24 cellular contexts compared by ENCODE assay signal in the genomic region with DNA sequence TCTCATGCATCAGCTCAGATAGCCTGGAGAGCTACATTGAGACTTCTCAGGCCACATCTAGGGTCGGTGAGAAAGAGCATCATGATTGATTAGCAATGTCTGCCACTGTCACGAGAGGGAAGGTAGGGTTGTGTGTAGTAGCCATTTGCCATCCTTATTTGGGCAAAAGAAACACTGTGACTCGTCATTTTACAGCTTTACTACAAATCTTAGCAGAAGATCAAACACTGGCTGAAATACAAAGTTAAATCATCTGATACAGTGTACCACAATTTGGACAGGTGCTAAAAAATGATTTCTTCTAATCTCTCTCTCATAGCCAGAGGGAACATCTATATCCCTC.
DNase-seq lines count a peak whose midpoint lies in the region; ATAC-seq, FAIRE-seq and TF ChIP-seq lines count a peak whose summit lies in the region.
"Had no signal": no experiment of that assay in that cellular context is flagged by ENCODE, and none has a peak within 500 bp of the region (broad histone marks: within the 10 kb centered on the region; RNA-seq: fewer than 3 reads in every experiment).

No MANE protein-coding gene starts in this region.

- H2AK5ac ChIP-seq in H1 (ENCODE audit: low read depth, low read length) = no peak overlapping the region

- no peaks in the 10 kb centered on the region for H3K36me3 Mint-ChIP-seq in type B pancreatic cell
- H3K36me3 Mint-ChIP-seq: CD4-positive, CD25-positive, alpha-beta regulatory T cell had no signal

- no peak overlapping the region for H3K14ac ChIP-seq in H1 (ENCODE audit: insufficient read length)

- no peak for TF ChIP-seq POLR2A in H1 (IDR thresholded peaks at IDR 0.05; ENCODE audit: control extremely low read depth in 1 of 2, low read depth in 2 of 2, low read length in 2 of 2)

- H3K36me3 ChIP-seq in H1 (ENCODE audit: control insufficient read depth in 2 of 4, insufficient read depth in 4 of 4, low read length in 3 of 4) (no peaks in the 10 kb centered on the region), right atrium auricular region (no peaks in the 10 kb centered on the region), PC-3 (ENCODE audit: low read depth, low read length) (no peaks in the 10 kb centered on the region)
- H3K36me3 ChIP-seq: BLaER1, HAP-1 had no signal

- H2BK5ac ChIP-seq in H1 (ENCODE audit: low read depth, low read length) = no peak overlapping the region

- no peak overlapping the region for H4K91ac ChIP-seq in H1 (replicated peaks; ENCODE audit: insufficient read length, low read length)

- H3K4me3 Mint-ChIP-seq in type B pancreatic cell = no peak overlapping the region
- H3K4me3 Mint-ChIP-seq: CD4-positive, CD25-positive, alpha-beta regulatory T cell; IgD-negative memory B cell had no signal

- H3K9ac ChIP-seq in H1 (replicated peaks in 1 of 4; ENCODE audit: extremely low read depth in 1 of 4, low read depth in 3 of 4, low read length in 3 of 4) = no peak overlapping the region
- H3K9ac ChIP-seq in PC-3 (ENCODE audit: low read length) = no peak overlapping the region
- H3K9ac ChIP-seq: BLaER1, GM23248, KMS-11, SK-N-SH had no signal

- H3K9me3 Mint-ChIP-seq in type B pancreatic cell = no peaks in the 10 kb centered on the region

- H3K27me3 ChIP-seq in H1 (replicated peaks in 1 of 4; ENCODE audit: control insufficient read depth in 3 of 4, extremely low read depth in 1 of 4, insufficient read depth in 3 of 4, low read length in 3 of 4) (no peaks in the 10 kb centered on the region), right atrium auricular region (no peaks in the 10 kb centered on the region), PC-3 (ENCODE audit: low read length) (no peaks in the 10 kb centered on the region)
- H3K27me3 ChIP-seq: BLaER1 had no signal

- CTCF ChIA-PET in H1 (lab: Charles Lee; ENCODE audit: partially characterized antibody) = interaction anchor here (1.4 to 1.9 kb wide), 2 partner anchors 9 to 22 kb away, joined by 4 to 6 read pairs; no protein-coding TSS in a partner anchor
- CTCF ChIA-PET in PC-3 (lab: Charles Lee) = no interaction called here

- H3K4me3 ChIP-seq in H1 (ENCODE audit: extremely low read depth in 1 of 4, insufficient read depth in 2 of 4, low read depth in 3 of 4, low read length in 4 of 4) (no peak overlapping the region), right atrium auricular region (no peak overlapping the region), PC-3 (ENCODE audit: low read length) (no peak overlapping the region)
- H3K4me3 ChIP-seq: BLaER1, GM23248, HAP-1 had no signal

- no peak for TF ChIP-seq RAD21 in H1 (IDR thresholded peaks at IDR 0.05 in 1 of 2, conservative IDR thresholded peaks at IDR 0.05 in 1 of 2; ENCODE audit: low read depth in 2 of 2, low read length in 2 of 2)

- H3F3A ChIP-seq in PC-3 (ENCODE audit: low read length, unreplicated experiment) = no peaks in the 10 kb centered on the region

- H3K27ac Mint-ChIP-seq in type B pancreatic cell = peak overlapping the region; percentile 2
- H3K27ac Mint-ChIP-seq: CD4-positive, CD25-positive, alpha-beta regulatory T cell; IgD-negative memory B cell had no signal

- no peak overlapping the region for H3K23ac ChIP-seq in H1 (ENCODE audit: insufficient read length)

- peaks cover 3% of the 10 kb centered on the region for H3K4me1 Mint-ChIP-seq in type B pancreatic cell (ENCODE audit: unreplicated experiment)
- H3K4me1 Mint-ChIP-seq: CD4-positive, CD25-positive, alpha-beta regulatory T cell; IgD-negative memory B cell had no signal

- H4K5ac ChIP-seq in H1 (ENCODE audit: insufficient read length, low read depth, low read length) = no peak overlapping the region

- no peak overlapping the region for H2BK120ac ChIP-seq in H1 (replicated peaks; ENCODE audit: low read depth, low read length)

- TF ChIP-seq CTCF in H1 (IDR thresholded peaks at IDR 0.05; ENCODE audit: control extremely low read depth in 1 of 3, insufficient read depth in 1 of 3, low read depth in 1 of 3, low read length in 3 of 3) (no peak), right atrium auricular region (IDR thresholded peaks at IDR 0.05) (no peak), type B pancreatic cell (conservative IDR thresholded peaks at IDR 0.05) (no peak), PC-3 (conservative IDR thresholded peaks at IDR 0.05; ENCODE audit: low read depth, low read length) (no peak)

- H2BK20ac ChIP-seq in H1 (ENCODE audit: low read length) = no peak overlapping the region

- 82% methylated on average over 3 of the region's 3 CpGs; no CpG with 5 or more reads in 1 of the 2 experiments for WGBS in H1 (ENCODE audit: extremely low coverage in 1 of 2, insufficient coverage in 1 of 2, insufficient read length in 1 of 2, insufficient replicate concordance in 2 of 2, low coverage in 1 of 2, low lambda C conversion rate in 2 of 2, missing lambda C conversion rate in 1 of 2), 2 experiments

- intact Hi-C loops in PC-3 (cut with micrococcal nuclease) = no loop called here

- no peak; the same call in none of the 2 replicates for ATAC-seq in PC-3
- ATAC-seq: Panc1 had no signal

- no peak overlapping the region for H3K27ac ChIP-seq in H1 (ENCODE audit: low read depth, low read length)
- H3K27ac ChIP-seq in right atrium auricular region = peak overlapping the region; percentile 35 to 67
- H3K27ac ChIP-seq in PC-3 (ENCODE audit: low read length) = no peak overlapping the region
- H3K27ac ChIP-seq: BLaER1, GM23248, HL-60, KMS-11 had no signal

- BruUV-seq in PC-3 (replicated peaks; lab: Mats Ljungman, UMichigan) = no TSS peak

- H3K27me3 Mint-ChIP-seq in type B pancreatic cell = no peaks in the 10 kb centered on the region
- H3K27me3 Mint-ChIP-seq: IgD-negative memory B cell had no signal

- no peaks in the 10 kb centered on the region for H3K4me1 ChIP-seq in H1 (replicated peaks in 1 of 4; ENCODE audit: control insufficient read depth in 3 of 4, insufficient read depth in 4 of 4, low read length in 3 of 4)
- peaks cover 0 to 14% of the 10 kb centered on the region in 2 donors for H3K4me1 ChIP-seq in right atrium auricular region
- peaks cover 13% of the 10 kb centered on the region for H3K4me1 ChIP-seq in PC-3 (ENCODE audit: insufficient read depth, low read length)
- H3K4me1 ChIP-seq: BLaER1, HAP-1 had no signal

- no peak overlapping the region for H3K4me2 ChIP-seq in H1 (ENCODE audit: insufficient read depth in 1 of 2, low read depth in 2 of 2, low read length in 2 of 2)
- H3K4me2 ChIP-seq in PC-3 (ENCODE audit: low read length) = no peak overlapping the region
- H3K4me2 ChIP-seq: BLaER1, KMS-11, SK-N-SH had no signal

- H2BK15ac ChIP-seq in H1 (ENCODE audit: low read length) = no peak overlapping the region

- H3K23me2 ChIP-seq in H1 (ENCODE audit: low read depth, low read length) = no peaks in the 10 kb centered on the region

- DNase-seq in HCEC 1CT (peak; percentile 7), H1 (ENCODE audit: low read depth in 1 of 2, low spot score in 2 of 2) (no peak), right atrium auricular region (ENCODE audit: low spot score) (no peak), type B pancreatic cell (ENCODE audit: extremely low spot score, unreplicated experiment) (no peak), hepatic stellate cell (ENCODE audit: low spot score) (no peak), PC-3 (no peak), germinal center (ENCODE audit: low spot score) (no peak)
- DNase-seq: CD4-positive, CD25-positive, alpha-beta regulatory T cell; GM23248; NCI-H1048; NCI-H1417; NCI-H1694 treated with DMSO at 0.1 percent for 48 hours; NCI-H2081; NCI-H2227 treated with DMSO at 0.1 percent for 48 hours; NCI-H526 treated with DMSO at 0.1 percent for 48 hours had no signal

- no peaks in the 10 kb centered on the region for H3K79me1 ChIP-seq in H1 (ENCODE audit: low read depth, low read length)

- no peak overlapping the region for H4K8ac ChIP-seq in H1 (ENCODE audit: extremely low read depth, insufficient read depth, low read length)

- H3K79me2 ChIP-seq in H1 (ENCODE audit: control insufficient read depth in 1 of 2, insufficient read depth in 2 of 2, low read length in 2 of 2) (no peaks in the 10 kb centered on the region), PC-3 (ENCODE audit: low read length) (no peaks in the 10 kb centered on the region)

- H3K9me2 ChIP-seq in PC-3 (replicated peaks; ENCODE audit: low read length) = no peaks in the 10 kb centered on the region
- H3K9me2 ChIP-seq: SK-N-SH had no signal

- H2BK12ac ChIP-seq in H1 (ENCODE audit: low read depth, low read length) = no peak overlapping the region

- no peak overlapping the region for H3K18ac ChIP-seq in H1 (ENCODE audit: extremely low read depth, low read length)

- H3K4ac ChIP-seq in H1 (replicated peaks; ENCODE audit: insufficient read length, low read depth, low read length) = no peak overlapping the region

- TF ChIP-seq EP300 in H1 (IDR thresholded peaks at IDR 0.05; ENCODE audit: borderline replicate concordance in 1 of 2, low read depth in 2 of 2, low read length in 2 of 2) = no peak

- POLR2A ChIA-PET in H1 (lab: Charles Lee; ENCODE audit: partially characterized antibody) (no interaction called here), PC-3 (lab: Charles Lee; ENCODE audit: unreplicated experiment) (no interaction called here)

- FAIRE-seq in H1 (lab: Jason Lieb, UNC) = no peak
- FAIRE-seq: A204.1, D721Med had no signal

- H2AFZ ChIP-seq in H1 (ENCODE audit: low read length) = no peak overlapping the region
- H2AFZ ChIP-seq in PC-3 (ENCODE audit: low read length) = no peak overlapping the region
- H2AFZ ChIP-seq: GM23248 had no signal

- H4K20me1 ChIP-seq in H1 (replicated peaks in 1 of 2; ENCODE audit: control insufficient read depth in 1 of 2, insufficient read depth in 2 of 2, low read length in 2 of 2) = no peaks in the 10 kb centered on the region
- no peaks in the 10 kb centered on the region for H4K20me1 ChIP-seq in PC-3 (ENCODE audit: low read length)
- H4K20me1 ChIP-seq: BLaER1 had no signal

- H3K56ac ChIP-seq in H1 (replicated peaks; ENCODE audit: insufficient read length, low read depth, low read length) = no peak overlapping the region

- peaks cover 7 to 10% of the 10 kb centered on the region in 2 experiments; a peak in 1 of 4 replicates for H3K9me3 ChIP-seq in H1 (ENCODE audit: insufficient read depth in 2 of 2, low read depth in 1 of 2, low read length in 1 of 2)
- no peaks in the 10 kb centered on the region for H3K9me3 ChIP-seq in right atrium auricular region
- H3K9me3 ChIP-seq in PC-3 (ENCODE audit: low read length) = no peaks in the 10 kb centered on the region
- H3K9me3 ChIP-seq: BLaER1, HAP-1, SK-N-SH had no signal

TF ChIP-seq in H1, 55 proteins besides CTCF, POLR2A, EP300 and RAD21:
- no peak for TF ChIP-seq POLR2AphosphoS5 (IDR thresholded peaks at IDR 0.05; ENCODE audit: low read depth, low read length)
- TF ChIP-seq SRF (IDR thresholded peaks at IDR 0.05; ENCODE audit: low read depth, low read length) = peak; percentile 44; the same call in 1 of the 2 replicates

Comparison
In these comparisons a context has a peak if more than half of its experiments do, and no peak if none do; other contexts are left out.
1. H3K27ac ChIP-seq: peak in right atrium auricular region (2 of 2); none in H1 (single experiment) and PC-3 (single experiment).